ENCODE assay signal across 12 cellular contexts in genomic region chr4:57043304-57044251, GRCh38.
DNase-seq lines count a peak whose midpoint lies in the region; TF ChIP-seq lines count a peak whose summit lies in the region.
"Had no signal": no experiment of that assay in that cellular context is flagged by ENCODE, and none has a peak within 500 bp of the region (broad histone marks: within the 10 kb centered on the region; RNA-seq: fewer than 3 reads in every experiment).

No MANE protein-coding gene starts in this region.

- H3K9me3 ChIP-seq in smooth muscle cell (replicated peaks; ENCODE audit: low read depth), result no peaks in the 10 kb centered on the region

- H3K27ac ChIP-seq in caudate nucleus (ENCODE audit: low read depth, low read length) (peak overlapping the region; percentile 28), layer of hippocampus (ENCODE audit: low read depth, low read length) (peak overlapping the region; percentile 42), smooth muscle cell (ENCODE audit: low read depth) (peak overlapping the region; percentile 83)
- H3K27ac ChIP-seq: KMS-11 had no signal

- H3K79me2 ChIP-seq in smooth muscle cell (ENCODE audit: low read depth), result peaks cover 50% of the 10 kb centered on the region

- H3K4me1 ChIP-seq in smooth muscle cell (ENCODE audit: low read depth), result peaks cover 18% of the 10 kb centered on the region

- TF ChIP-seq CTCF in smooth muscle cell (IDR thresholded peaks at IDR 0.05; ENCODE audit: borderline replicate concordance, insufficient read depth, poor library complexity, severe bottlenecking), result no peak

- H3K36me3 ChIP-seq in smooth muscle cell (ENCODE audit: low read depth), result no peaks in the 10 kb centered on the region
- H3K36me3 ChIP-seq in H7 (replicated peaks; ENCODE audit: control insufficient read depth, insufficient read depth, low read length), result no peaks in the 10 kb centered on the region

- H2AFZ ChIP-seq in smooth muscle cell (ENCODE audit: low read depth), result no peak overlapping the region

- H3F3A ChIP-seq in smooth muscle cell (ENCODE audit: low read depth), result peaks cover 49% of the 10 kb centered on the region

- H3K27me3 ChIP-seq in layer of hippocampus (ENCODE audit: control insufficient read depth, insufficient read depth, low read length), result no peaks in the 10 kb centered on the region
- H3K27me3 ChIP-seq in smooth muscle cell (ENCODE audit: low read depth), result no peaks in the 10 kb centered on the region
- no peaks in the 10 kb centered on the region for H3K27me3 ChIP-seq in H7 (ENCODE audit: control insufficient read depth, insufficient read depth, low read length)

- H4K20me1 ChIP-seq in smooth muscle cell (ENCODE audit: low read depth), result no peaks in the 10 kb centered on the region

- H3K9ac ChIP-seq in smooth muscle cell (ENCODE audit: low read depth), result peak overlapping the region; percentile 41
- H3K9ac ChIP-seq: KMS-11 had no signal

- DNase-seq in GM04504 (ENCODE audit: low read depth), result peak; percentile 55
- DNase-seq in caudate nucleus (lab: John Stamatoyannopoulos, UW), result no peak
- no peak for DNase-seq in smooth muscle cell (lab: John Stamatoyannopoulos, UW; ENCODE audit: unreplicated experiment)
- DNase-seq in stimulated activated CD4-positive, alpha-beta T cell treated with anti-CD3 and anti-CD28 coated beads, Interleukin-2, amount 100 ng/mL, for 24 hours, result no peak
- no peak for DNase-seq in T-helper 9 cell
- DNase-seq in H7, result no peak
- DNase-seq in SHP77 treated with DMSO at 0.1 percent for 48 hours (lab: John Stamatoyannopoulos, UW), result no peak
- DNase-seq: activated CD4-positive, alpha-beta T cell treated with anti-CD3 and anti-CD28 coated beads, Interleukin-2, amount 10 ng/mL, durations not matched to agents 7 days and 5 days; Calu3; stimulated activated CD4-positive, alpha-beta T cell treated with anti-CD3 and anti-CD28 coated beads, Interleukin-4, amount 100 ng/mL, for 24 hours had no signal

- peak overlapping the region; percentile 78 for H3K4me2 ChIP-seq in smooth muscle cell
- H3K4me2 ChIP-seq: KMS-11 had no signal

- WGBS in smooth muscle cell (ENCODE audit: low lambda C conversion rate), result 22% methylated on average over 6 of the region's 6 CpGs

- H3K4me3 ChIP-seq in smooth muscle cell (no peak overlapping the region), H7 (ENCODE audit: insufficient read depth, low read depth, low read length) (no peak overlapping the region)

Comparison
In these comparisons a context has a peak if more than half of its experiments do, and no peak if none do; other contexts are left out.
1. H3K27ac ChIP-seq: peak in every context shown above with its lines; median percentile 83 in smooth muscle cell; 42 in layer of hippocampus; 28 in caudate nucleus.